In the genomic region with DNA sequence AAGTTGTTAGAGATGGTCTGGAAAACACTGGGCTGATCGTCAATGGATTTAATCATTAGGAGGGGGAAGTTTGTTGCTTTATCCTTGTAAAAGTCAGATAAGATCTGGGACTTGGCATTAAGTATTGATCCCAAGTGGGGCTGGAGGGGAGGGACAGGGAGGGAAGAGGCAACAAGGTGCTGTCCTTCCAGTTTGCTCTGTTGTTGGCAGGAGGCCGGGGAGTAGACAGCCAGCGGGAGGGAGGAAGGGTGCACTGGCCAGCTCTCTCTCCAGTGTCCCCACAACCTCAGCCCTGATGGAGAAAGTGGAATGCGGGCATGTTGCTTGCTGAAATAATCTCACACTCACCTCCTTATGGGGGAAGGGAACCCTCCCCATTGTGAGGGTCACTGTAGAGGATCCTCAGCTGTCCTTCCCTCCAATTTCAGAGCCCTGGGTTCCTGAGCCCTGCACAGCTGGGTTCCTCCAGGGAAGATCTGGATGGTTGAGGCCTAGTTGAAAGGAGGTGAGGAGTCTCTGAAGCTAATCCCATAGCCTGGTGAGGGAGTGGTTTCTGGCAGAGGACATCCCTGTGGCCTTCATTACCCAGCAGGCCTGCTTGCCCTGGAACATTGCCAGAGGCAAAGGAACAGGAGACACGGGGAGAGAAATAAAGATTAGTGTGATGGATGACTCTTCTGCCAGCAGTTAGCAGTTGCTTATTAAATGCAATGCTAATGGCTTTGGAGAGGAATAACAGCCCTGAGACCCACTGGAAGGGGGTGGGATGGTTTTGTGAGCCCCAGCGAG, we compare ENCODE assay signal across 9 cellular contexts.
DNase-seq lines count a peak whose midpoint lies in the region; ATAC-seq and TF ChIP-seq lines count a peak whose summit lies in the region.
"Had no signal": no experiment of that assay in that cellular context is flagged by ENCODE, and none has a peak within 500 bp of the region (broad histone marks: within the 10 kb centered on the region; RNA-seq: fewer than 3 reads in every experiment).

No MANE protein-coding gene starts in this region.

- POLR2A ChIA-PET in MCF 10A (lab: Yijun Ruan, JAX): no interaction called here

- H3K27ac ChIP-seq in mammary epithelial cell (ENCODE audit: insufficient read depth, low read depth, low read length): no peak overlapping the region

- no peaks in the 10 kb centered on the region for H4K20me1 ChIP-seq in mammary epithelial cell (ENCODE audit: insufficient read depth, low read length)

- no peak overlapping the region for H3K4me2 ChIP-seq in mammary epithelial cell (ENCODE audit: insufficient read depth, low read depth, low read length)

- H3K9me3 Mint-ChIP-seq in MCF 10A (ENCODE audit: unreplicated experiment): no peaks in the 10 kb centered on the region
- no peaks in the 10 kb centered on the region for H3K9me3 Mint-ChIP-seq in type B pancreatic cell
- no peaks in the 10 kb centered on the region for H3K9me3 Mint-ChIP-seq in HFFc6

- peaks cover 47% of the 10 kb centered on the region for H3K36me3 Mint-ChIP-seq in MCF 10A (ENCODE audit: insufficient read depth, unreplicated experiment)
- H3K36me3 Mint-ChIP-seq in type B pancreatic cell: peaks cover 16% of the 10 kb centered on the region
- H3K36me3 Mint-ChIP-seq in HFFc6 (ENCODE audit: low read depth): no peaks in the 10 kb centered on the region; the same call in 1 of the 2 replicates

- no peaks in the 10 kb centered on the region for H3K36me3 ChIP-seq in mammary epithelial cell (ENCODE audit: insufficient read depth, low read length)

- in situ Hi-C loops in mammary epithelial cell (cut with MboI; ENCODE audit: low sequenced_read_pairs in 2 of 2): loop anchor here in 1 of 2 donors (25.0 kb wide), 1 partner anchor 273 kb away; a partner anchor contains a TSS

- no peak overlapping the region for H3K27ac Mint-ChIP-seq in MCF 10A (ENCODE audit: low read depth, unreplicated experiment)
- H3K27ac Mint-ChIP-seq in type B pancreatic cell: peak overlapping the region; percentile 46
- no peak overlapping the region; the same call in 1 of the 2 replicates for H3K27ac Mint-ChIP-seq in HFFc6

- H3K4me3 ChIP-seq in mammary epithelial cell (replicated peaks in 1 of 3; ENCODE audit: insufficient read depth in 1 of 3, low read depth in 2 of 3, low read length in 3 of 3): no peak overlapping the region

- no peak overlapping the region for H3K4me3 Mint-ChIP-seq in MCF 10A (ENCODE audit: unreplicated experiment)
- H3K4me3 Mint-ChIP-seq in type B pancreatic cell: peak overlapping the region; percentile 57
- H3K4me3 Mint-ChIP-seq in HFFc6: no peak overlapping the region

- H3K9me3 ChIP-seq in mammary epithelial cell (replicated peaks; ENCODE audit: insufficient read depth, low read length): no peaks in the 10 kb centered on the region

- TF ChIP-seq CTCF in MCF 10A (IDR thresholded peaks at IDR 0.05; ENCODE audit: unreplicated experiment) (no peak), mammary epithelial cell (conservative IDR thresholded peaks at IDR 0.05 in 1 of 2, IDR thresholded peaks at IDR 0.05 in 1 of 2; ENCODE audit: extremely low read depth in 1 of 2, insufficient read depth in 1 of 2, low read depth in 1 of 2, low read length in 2 of 2) (no peak), type B pancreatic cell (conservative IDR thresholded peaks at IDR 0.05) (no peak), HFFc6 (IDR thresholded peaks at IDR 0.05) (no peak)

- intact Hi-C loops in MCF 10A (cut with micrococcal nuclease): no loop called here
- intact Hi-C loops in mammary epithelial cell (cut with micrococcal nuclease): no loop called here

- dilution Hi-C loops in mammary epithelial cell (cut with HindIII; ENCODE audit: low sequenced_read_pairs): no loop called here

- no peaks in the 10 kb centered on the region for H3K27me3 ChIP-seq in mammary epithelial cell (ENCODE audit: insufficient read depth, low read length)

- H3K79me2 ChIP-seq in mammary epithelial cell (ENCODE audit: insufficient read depth, low read length): no peaks in the 10 kb centered on the region

- CTCF ChIA-PET in MCF 10A (lab: Yijun Ruan, JAX): interaction anchor here (0.9 kb wide), 1 partner anchor 768 kb away, joined by 3 read pairs; no protein-coding TSS in a partner anchor
- CTCF ChIA-PET in mammary epithelial cell (lab: Charles Lee; ENCODE audit: low non-redundant PET): no interaction called here

- ATAC-seq in esophagus mucosa: peak; percentile 70
- ATAC-seq in HG03469 (IDR thresholded peaks at IDR 0.05; ENCODE audit: unreplicated experiment): no peak
- ATAC-seq in GM21367 (IDR thresholded peaks at IDR 0.05; ENCODE audit: unreplicated experiment): no peak

- BruUV-seq in MCF 10A (replicated peaks; lab: Mats Ljungman, UMichigan) (no TSS peak), mammary epithelial cell (replicated peaks; lab: Mats Ljungman, UMichigan) (no TSS peak)

- DNase-seq in MCF 10A (ENCODE audit: unreplicated experiment) (peak; percentile 46), mammary epithelial cell (no peak), NCI-H510A treated with DMSO at 0.1 percent for 48 hours (lab: John Stamatoyannopoulos, UW) (peak; percentile 93), type B pancreatic cell (ENCODE audit: extremely low spot score, unreplicated experiment) (no peak), HFFc6 (no peak)
- DNase-seq: AML-193 had no signal

- H3K4me1 Mint-ChIP-seq in MCF 10A (ENCODE audit: insufficient read depth, unreplicated experiment) (peaks cover 8% of the 10 kb centered on the region), type B pancreatic cell (ENCODE audit: unreplicated experiment) (peaks cover 83% of the 10 kb centered on the region), HFFc6 (ENCODE audit: low read depth) (peaks cover 44% of the 10 kb centered on the region)

- no peaks in the 10 kb centered on the region for H3K27me3 Mint-ChIP-seq in MCF 10A (ENCODE audit: insufficient read depth, unreplicated experiment)
- no peaks in the 10 kb centered on the region for H3K27me3 Mint-ChIP-seq in type B pancreatic cell
- H3K27me3 Mint-ChIP-seq in HFFc6 (ENCODE audit: insufficient read depth): no peaks in the 10 kb centered on the region; the same call in 1 of the 2 replicates

- H3K4me1 ChIP-seq in mammary epithelial cell (ENCODE audit: insufficient read depth, low read length): no peaks in the 10 kb centered on the region

- H3K9ac ChIP-seq in mammary epithelial cell (ENCODE audit: insufficient read depth, low read length): no peak overlapping the region

- H2AFZ ChIP-seq in mammary epithelial cell (ENCODE audit: low read depth, low read length): no peak overlapping the region

- 63% methylated on average over 5 of the region's 6 CpGs for WGBS in mammary epithelial cell (ENCODE audit: low coverage, missing lambda C conversion rate)

Comparison
In these comparisons a context has a peak if more than half of its experiments do, and no peak if none do; other contexts are left out.
1. DNase-seq: peak in MCF 10A (single experiment) and NCI-H510A treated with DMSO at 0.1 percent for 48 hours (single experiment); none in mammary epithelial cell (single experiment), type B pancreatic cell (single experiment) and HFFc6 (single experiment).